8 cellular contexts compared by ENCODE assay signal in the genomic region with DNA sequence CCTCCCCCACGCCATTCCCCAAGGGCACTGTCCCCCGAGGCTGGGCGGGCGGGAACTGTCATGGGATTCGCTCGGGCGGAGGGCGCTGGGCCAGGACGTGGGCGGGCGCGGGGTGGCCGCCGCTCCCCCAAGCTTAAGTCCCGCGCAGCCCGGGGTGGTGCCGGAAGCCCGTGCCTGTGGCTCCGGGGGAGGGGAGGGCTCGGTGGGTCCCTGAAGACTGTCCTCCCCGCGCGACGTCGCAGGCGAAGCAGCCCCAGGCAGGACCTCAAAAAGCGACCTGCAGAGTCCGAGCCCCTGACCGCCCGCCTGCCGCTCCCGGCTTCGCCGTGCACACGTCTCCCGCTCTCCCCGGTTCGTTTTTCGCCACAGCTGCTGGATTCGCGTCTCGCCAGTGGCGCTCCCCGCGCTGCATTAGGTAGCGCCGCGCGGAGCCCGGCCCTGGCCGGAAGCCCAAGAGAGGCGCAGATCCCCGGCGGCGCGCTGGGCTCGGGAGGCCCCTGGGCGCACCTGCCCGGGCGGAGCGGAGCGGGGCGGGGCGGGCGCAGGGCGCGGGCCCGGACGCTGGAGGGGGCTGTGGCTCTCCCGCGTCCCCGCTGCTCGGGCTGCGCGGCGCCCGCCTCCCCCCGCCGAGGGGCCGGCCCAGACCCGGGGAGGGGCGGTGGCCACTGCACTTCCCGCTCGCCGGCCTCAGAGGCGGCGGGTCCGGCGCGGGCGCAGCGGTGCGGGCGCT. TPM values are rescaled to one million over a fixed set of nuclear protein-coding genes. Genes with fewer than 3 reads are reported as not detected.
DNase-seq lines count a peak whose midpoint lies in the region; ATAC-seq and TF ChIP-seq lines count a peak whose summit lies in the region.

A gene with protein sequence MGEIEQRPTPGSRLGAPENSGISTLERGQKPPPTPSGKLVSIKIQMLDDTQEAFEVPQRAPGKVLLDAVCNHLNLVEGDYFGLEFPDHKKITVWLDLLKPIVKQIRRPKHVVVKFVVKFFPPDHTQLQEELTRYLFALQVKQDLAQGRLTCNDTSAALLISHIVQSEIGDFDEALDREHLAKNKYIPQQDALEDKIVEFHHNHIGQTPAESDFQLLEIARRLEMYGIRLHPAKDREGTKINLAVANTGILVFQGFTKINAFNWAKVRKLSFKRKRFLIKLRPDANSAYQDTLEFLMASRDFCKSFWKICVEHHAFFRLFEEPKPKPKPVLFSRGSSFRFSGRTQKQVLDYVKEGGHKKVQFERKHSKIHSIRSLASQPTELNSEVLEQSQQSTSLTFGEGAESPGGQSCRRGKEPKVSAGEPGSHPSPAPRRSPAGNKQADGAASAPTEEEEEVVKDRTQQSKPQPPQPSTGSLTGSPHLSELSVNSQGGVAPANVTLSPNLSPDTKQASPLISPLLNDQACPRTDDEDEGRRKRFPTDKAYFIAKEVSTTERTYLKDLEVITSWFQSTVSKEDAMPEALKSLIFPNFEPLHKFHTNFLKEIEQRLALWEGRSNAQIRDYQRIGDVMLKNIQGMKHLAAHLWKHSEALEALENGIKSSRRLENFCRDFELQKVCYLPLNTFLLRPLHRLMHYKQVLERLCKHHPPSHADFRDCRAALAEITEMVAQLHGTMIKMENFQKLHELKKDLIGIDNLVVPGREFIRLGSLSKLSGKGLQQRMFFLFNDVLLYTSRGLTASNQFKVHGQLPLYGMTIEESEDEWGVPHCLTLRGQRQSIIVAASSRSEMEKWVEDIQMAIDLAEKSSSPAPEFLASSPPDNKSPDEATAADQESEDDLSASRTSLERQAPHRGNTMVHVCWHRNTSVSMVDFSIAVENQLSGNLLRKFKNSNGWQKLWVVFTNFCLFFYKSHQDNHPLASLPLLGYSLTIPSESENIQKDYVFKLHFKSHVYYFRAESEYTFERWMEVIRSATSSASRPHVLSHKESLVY (plus strand): TSS at position 668 of the 730 bp plus-strand sequence. CDS start 70,149 bp downstream, outside the sequence.

- DNase-seq in DMS79 treated with DMSO at 0.1 percent for 48 hours (lab: John Stamatoyannopoulos, UW): peak; percentile 86
- DNase-seq in HT-29 (ENCODE audit: low spot score): peak; percentile 97
- peak; percentile 69 for DNase-seq in RKO (ENCODE audit: low spot score)
- peak; percentile 62 to 78 for DNase-seq in breast epithelium (ENCODE audit: low spot score in 2 of 2)
- DNase-seq in sigmoid colon: peak; percentile 86
- DNase-seq in NK-92 treated with Interleukin-12 subunit alpha and Interleukin-12 subunit beta, amount 100 ng/mL, for 24 hours (lab: John Stamatoyannopoulos, UW): no peak

- peak in 1 of 3 donors; percentile 61 for TF ChIP-seq CTCF in breast epithelium (IDR thresholded peaks at IDR 0.05)
- TF ChIP-seq CTCF in sigmoid colon (IDR thresholded peaks at IDR 0.05): peak in 1 of 4 experiments; percentile 36

- WGBS in sigmoid colon, 2 donors: 0 to 1% methylated on average over 95 of the region's 95 CpGs

- peak within 1 kb of the TSS; percentile 76 to 91 for H3K27ac ChIP-seq in breast epithelium
- H3K27ac ChIP-seq in sigmoid colon: peak within 1 kb of the TSS; percentile 58 to 87 (median 80)

- peak; percentile 80 for ATAC-seq in GM21381 (IDR thresholded peaks at IDR 0.05; ENCODE audit: unreplicated experiment)

- H3K4me1 ChIP-seq in breast epithelium: no peaks in the 10 kb centered on the region
- peaks cover 9% of the 10 kb centered on the region for H3K4me1 ChIP-seq in iPS-15b (ENCODE audit: control insufficient read depth, insufficient read depth, low read length)
- peaks cover 0 to 40% (median 27%) of the 10 kb centered on the region in 4 donors for H3K4me1 ChIP-seq in sigmoid colon

- no peaks in the 10 kb centered on the region for H3K36me3 ChIP-seq in breast epithelium
- H3K36me3 ChIP-seq in iPS-15b (ENCODE audit: control insufficient read depth, insufficient read depth, low read length): no peaks in the 10 kb centered on the region
- H3K36me3 ChIP-seq in sigmoid colon: no peaks in the 10 kb centered on the region

- H3K9me3 ChIP-seq in breast epithelium: no peaks in the 10 kb centered on the region
- no peaks in the 10 kb centered on the region for H3K9me3 ChIP-seq in iPS-15b (ENCODE audit: control insufficient read depth, insufficient read depth, low read length)
- H3K9me3 ChIP-seq in sigmoid colon: no peaks in the 10 kb centered on the region

- no peak for TF ChIP-seq EP300 in sigmoid colon (IDR thresholded peaks at IDR 0.05)

- H3K27me3 ChIP-seq in breast epithelium (no peaks in the 10 kb centered on the region), iPS-15b (ENCODE audit: control insufficient read depth, insufficient read depth, low read length) (peaks cover 17% of the 10 kb centered on the region), sigmoid colon (no peaks in the 10 kb centered on the region)

- peak within 1 kb of the TSS; percentile 73 to 85 (median 82) for H3K4me3 ChIP-seq in breast epithelium
- peak within 1 kb of the TSS; percentile 68 for H3K4me3 ChIP-seq in iPS-15b (ENCODE audit: low read depth, low read length)
- peak within 1 kb of the TSS; percentile 51 to 94 (median 84) for H3K4me3 ChIP-seq in sigmoid colon

- TF ChIP-seq POLR2A in breast epithelium (IDR thresholded peaks at IDR 0.05): no peak
- no peak for TF ChIP-seq POLR2A in sigmoid colon (IDR thresholded peaks at IDR 0.05)

- H3K9ac ChIP-seq in iPS-15b (ENCODE audit: low read depth, low read length): peak within 1 kb of the TSS; percentile 50

- intact Hi-C loops in breast epithelium (cut with DNase I; ENCODE audit: low total_unique reads): no loop called here
- intact Hi-C loops in sigmoid colon (cut with DNase I): loop anchor here (2.0 to 10.0 kb wide), 6 partner anchors 165 to 530 kb away; a partner anchor contains a TSS

RNA-seq across cellular contexts. Expression of the gene that starts here (rescaled TPM):
- total RNA-seq in HT-29 (2014; rRNA removed; shearing (Covaris generic)): 46.4 and 49.0 TPM in 2 replicates
- total RNA-seq in breast epithelium (10 to 100 TPM; 29.8 to 97.3 (median 80.1) TPM), sigmoid colon (10 to 100 TPM; 32.9 to 96.4 (median 47.5) TPM)
- polyA plus RNA-seq in sigmoid colon: 10 to 100 TPM in 1 of 3 donors, 1 to 10 TPM in 2; 6.9 to 18.0 (median 7.8) TPM
